Comparison of ENCODE assay signal across 9 cellular contexts in genomic region chr1:178238722-178239510, GRCh38.
A peak's percentile ranks its signal among the peaks of the same experiment; 100 is the strongest.
DNase-seq lines count a peak whose midpoint lies in the region; ATAC-seq and TF ChIP-seq lines count a peak whose summit lies in the region.
"Had no signal": no experiment of that assay in that cellular context is flagged by ENCODE, and none has a peak within 500 bp of the region (broad histone marks: within the 10 kb centered on the region; RNA-seq: fewer than 3 reads in every experiment).

No MANE protein-coding gene starts in this region.

- peaks cover 46% of the 10 kb centered on the region for H3K4me1 ChIP-seq in skeletal muscle satellite cell (ENCODE audit: control insufficient read depth, insufficient read depth, low read length)

- H3K4me3 ChIP-seq in skeletal muscle satellite cell (ENCODE audit: low read length): peak overlapping the region; percentile 37

- no peaks in the 10 kb centered on the region for H3K9me3 ChIP-seq in skeletal muscle satellite cell (replicated peaks; ENCODE audit: low read length)

- no peaks in the 10 kb centered on the region for H3K27me3 Mint-ChIP-seq in activated CD8-positive, alpha-beta memory T cell treated with anti-CD3 and anti-CD28 coated beads, Interleukin-2, amount 10 ng/mL, durations not matched to agents 7 days and 5 days

- no peak for DNase-seq in HEK293T (ENCODE audit: extremely low spot score)
- DNase-seq in RKO (ENCODE audit: low spot score): peak; percentile 99
- DNase-seq in fibroblast of gingiva (ENCODE audit: low read depth): peak; percentile 95
- DNase-seq in sciatic nerve (ENCODE audit: low spot score): no peak
- no peak for DNase-seq in activated CD8-positive, alpha-beta memory T cell treated with anti-CD3 and anti-CD28 coated beads, Interleukin-2, amount 10 ng/mL, durations not matched to agents 7 days and 5 days
- no peak for DNase-seq in DMS114 treated with DMSO at 0.1 percent for 48 hours (lab: John Stamatoyannopoulos, UW; ENCODE audit: unreplicated experiment)
- DNase-seq: NCI-H1930, WERI-Rb-1 had no signal

- no peak for ATAC-seq in sciatic nerve
- no peak for ATAC-seq in activated CD8-positive, alpha-beta memory T cell treated with anti-CD3 and anti-CD28 coated beads, Interleukin-2, amount 10 ng/mL, durations not matched to agents 7 days and 5 days

- no peaks in the 10 kb centered on the region for H3K4me1 Mint-ChIP-seq in activated CD8-positive, alpha-beta memory T cell treated with anti-CD3 and anti-CD28 coated beads, Interleukin-2, amount 10 ng/mL, durations not matched to agents 7 days and 5 days

- POLR2A ChIA-PET in HEK293T (lab: Yijun Ruan, JAX): no interaction called here

- no peaks in the 10 kb centered on the region for H3K36me3 Mint-ChIP-seq in activated CD8-positive, alpha-beta memory T cell treated with anti-CD3 and anti-CD28 coated beads, Interleukin-2, amount 10 ng/mL, durations not matched to agents 7 days and 5 days

- CTCF ChIA-PET in HEK293T (lab: Yijun Ruan, JAX): no interaction called here
- CTCF ChIA-PET in activated CD8-positive, alpha-beta memory T cell treated with anti-CD3 and anti-CD28 coated beads, Interleukin-2, amount 10 ng/mL, durations not matched to agents 7 days and 5 days (lab: Charles Lee): no interaction called here

- H3K36me3 ChIP-seq in skeletal muscle satellite cell (ENCODE audit: insufficient read depth, low read length): no peaks in the 10 kb centered on the region
- H3K36me3 ChIP-seq: WERI-Rb-1 had no signal

- H3K9ac ChIP-seq in skeletal muscle satellite cell (ENCODE audit: low read depth, low read length): peak overlapping the region; percentile 82

- no peaks in the 10 kb centered on the region for H3K27me3 ChIP-seq in skeletal muscle satellite cell (ENCODE audit: control insufficient read depth, insufficient read depth, low read length)

- no peak overlapping the region for H3K27ac Mint-ChIP-seq in activated CD8-positive, alpha-beta memory T cell treated with anti-CD3 and anti-CD28 coated beads, Interleukin-2, amount 10 ng/mL, durations not matched to agents 7 days and 5 days

- intact Hi-C loops in sciatic nerve (cut with DNase I): no loop called here

- H3K9me3 Mint-ChIP-seq in activated CD8-positive, alpha-beta memory T cell treated with anti-CD3 and anti-CD28 coated beads, Interleukin-2, amount 10 ng/mL, durations not matched to agents 7 days and 5 days (ENCODE audit: low read depth): no peaks in the 10 kb centered on the region

- no peak overlapping the region for H3K4me3 Mint-ChIP-seq in activated CD8-positive, alpha-beta memory T cell treated with anti-CD3 and anti-CD28 coated beads, Interleukin-2, amount 10 ng/mL, durations not matched to agents 7 days and 5 days

- H3K4me2 ChIP-seq in skeletal muscle satellite cell (ENCODE audit: low read length): peak overlapping the region; percentile 70

TF ChIP-seq in HEK293T, 16 proteins besides CTCF, POLR2A, EP300 and RAD21:
- no peak for TF ChIP-seq SUZ12 (IDR thresholded peaks at IDR 0.05)
- TF ChIP-seq ZNF384 (IDR thresholded peaks at IDR 0.05): no peak
- TF ChIP-seq ARNT (IDR thresholded peaks at IDR 0.05): no peak
- TF ChIP-seq, protein P1, sequence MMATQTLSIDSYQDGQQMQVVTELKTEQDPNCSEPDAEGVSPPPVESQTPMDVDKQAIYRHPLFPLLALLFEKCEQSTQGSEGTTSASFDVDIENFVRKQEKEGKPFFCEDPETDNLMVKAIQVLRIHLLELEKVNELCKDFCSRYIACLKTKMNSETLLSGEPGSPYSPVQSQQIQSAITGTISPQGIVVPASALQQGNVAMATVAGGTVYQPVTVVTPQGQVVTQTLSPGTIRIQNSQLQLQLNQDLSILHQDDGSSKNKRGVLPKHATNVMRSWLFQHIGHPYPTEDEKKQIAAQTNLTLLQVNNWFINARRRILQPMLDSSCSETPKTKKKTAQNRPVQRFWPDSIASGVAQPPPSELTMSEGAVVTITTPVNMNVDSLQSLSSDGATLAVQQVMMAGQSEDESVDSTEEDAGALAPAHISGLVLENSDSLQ (IDR thresholded peaks at IDR 0.05): peak; percentile 46; the same call in 1 of the 2 replicates
- no peak for TF ChIP-seq CTBP1 (IDR thresholded peaks at IDR 0.05; ENCODE audit: borderline replicate concordance)
- TF ChIP-seq SP1 (IDR thresholded peaks at IDR 0.05): no peak
- TF ChIP-seq ELF4 (IDR thresholded peaks at IDR 0.05): no peak

Comparison
In these comparisons a context has a peak if more than half of its experiments do, and no peak if none do; other contexts are left out.
1. DNase-seq: peak in RKO (single experiment) and fibroblast of gingiva (single experiment); none in HEK293T (single experiment), sciatic nerve (single experiment), activated CD8-positive, alpha-beta memory T cell treated with anti-CD3 and anti-CD28 coated beads, Interleukin-2, amount 10 ng/mL, durations not matched to agents 7 days and 5 days (single experiment) and DMS114 treated with DMSO at 0.1 percent for 48 hours (single experiment).